ENCODE assay signal across 8 cellular contexts in the genomic region with DNA sequence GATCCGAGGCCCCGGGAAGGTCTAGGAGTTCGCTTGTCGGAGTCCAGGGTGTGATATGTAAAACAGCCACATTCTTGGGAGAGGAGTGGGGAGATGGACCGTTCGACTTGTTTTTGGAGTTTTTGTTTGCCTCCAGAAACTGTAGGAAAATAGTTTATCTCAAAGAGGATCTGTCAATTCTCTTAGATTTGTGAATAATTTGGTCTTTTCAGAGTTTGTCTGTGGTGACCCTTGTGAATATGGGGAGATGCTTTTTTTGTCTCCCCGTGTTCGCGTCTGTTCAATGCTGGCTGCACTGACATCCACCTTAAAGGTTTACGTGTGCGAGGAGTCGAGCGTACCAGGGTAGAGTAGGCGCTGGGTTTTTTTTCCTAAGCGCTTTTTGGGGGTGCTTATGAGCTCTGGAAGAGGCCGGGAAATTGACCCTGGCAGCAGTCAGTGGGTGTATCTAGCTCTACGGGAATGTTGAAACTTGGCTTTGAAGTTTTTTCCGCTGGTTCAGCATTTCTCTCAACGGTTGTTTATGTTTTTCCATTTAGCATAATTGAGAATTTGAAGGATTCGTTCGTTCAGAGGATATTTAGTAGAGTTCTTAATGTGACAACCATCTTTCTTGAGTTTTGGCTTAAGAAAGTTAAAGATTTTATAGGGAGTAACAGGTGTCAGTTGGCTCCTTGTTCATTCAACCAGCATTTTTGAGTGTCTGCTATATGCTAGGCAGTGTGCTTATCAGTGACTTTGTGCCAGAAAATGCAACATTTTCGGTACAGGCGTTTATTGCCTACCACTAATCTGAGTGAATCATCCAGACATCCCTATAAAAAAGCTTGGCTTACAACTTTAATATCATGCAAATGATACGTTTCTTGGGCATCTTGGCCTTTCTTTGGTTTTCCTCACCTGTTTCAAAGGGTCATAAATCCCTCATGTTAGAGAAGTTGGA. TPM values are rescaled to one million over a fixed set of nuclear protein-coding genes. Genes with fewer than 3 reads are reported as not detected.
DNase-seq lines count a peak whose midpoint lies in the region; ATAC-seq, FAIRE-seq and TF ChIP-seq lines count a peak whose summit lies in the region.

No MANE protein-coding gene starts in this region.

- peak; percentile 57 for FAIRE-seq in K562 (lab: Jason Lieb, UNC)

- no peak for TF ChIP-seq POLR2A in K562 (conservative IDR thresholded peaks at IDR 0.05)
- no peak for TF ChIP-seq POLR2A in transverse colon (IDR thresholded peaks at IDR 0.05)

- CTCF ChIA-PET in K562 (lab: Yijun Ruan, JAX; ENCODE audit: low intra/inter-chr PET ratio): no interaction called here

- H3K27me3 ChIP-seq in BE2C (no peaks in the 10 kb centered on the region), HUES64 (ENCODE audit: insufficient read depth, low read length) (no peaks in the 10 kb centered on the region), K562 (ENCODE audit: control insufficient read depth in 2 of 2, insufficient read depth in 2 of 2, low read length in 2 of 2) (no peaks in the 10 kb centered on the region), left lung (no peaks in the 10 kb centered on the region), transverse colon (no peaks in the 10 kb centered on the region)

- H3K9me3 ChIP-seq in BE2C: no peaks in the 10 kb centered on the region
- H3K9me3 ChIP-seq in HUES64 (ENCODE audit: insufficient read depth, low read depth, low read length): no peaks in the 10 kb centered on the region
- H3K9me3 ChIP-seq in K562 (replicated peaks; ENCODE audit: control insufficient read depth, insufficient read depth, low read depth, low read length): no peaks in the 10 kb centered on the region
- H3K9me3 ChIP-seq in left lung: no peaks in the 10 kb centered on the region
- H3K9me3 ChIP-seq in transverse colon: no peaks in the 10 kb centered on the region

- WGBS in HUES64: 13% methylated on average over 24 of the region's 24 CpGs
- 2% methylated on average over 24 of the region's 24 CpGs for WGBS in K562 (ENCODE audit: insufficient coverage, low coverage, missing lambda C conversion rate)
- 0 to 1% methylated on average over 9 to 24 of the region's 24 CpGs for WGBS in transverse colon (ENCODE audit: low coverage in 1 of 2), 2 donors

- H3K79me2 ChIP-seq in K562 (ENCODE audit: control insufficient read depth, insufficient read depth, low read length): peaks cover 60% of the 10 kb centered on the region

- TF ChIP-seq RAD21 in K562 (CRISPR knock-in tag; conservative IDR thresholded peaks at IDR 0.05 in 1 of 2, IDR thresholded peaks at IDR 0.05 in 1 of 2): no peak

- no peak for DNase-seq in BE2C
- DNase-seq in K562 (ENCODE audit: extremely low read depth in 1 of 4, low spot score in 3 of 4): peak in 3 of 4 experiments; percentile 19 to 33 (median 24)
- DNase-seq in left lung: no peak
- no peak for DNase-seq in transverse colon
- no peak for DNase-seq in cortex of kidney (lab: John Stamatoyannopoulos, UW)

- TF ChIP-seq CTCF in BE2C (IDR thresholded peaks at IDR 0.05; ENCODE audit: low read depth, low read length): no peak
- TF ChIP-seq CTCF in K562 (IDR thresholded peaks at IDR 0.05 in 2 of 3, conservative IDR thresholded peaks at IDR 0.05 in 1 of 3; ENCODE audit: insufficient read depth in 2 of 3, low read depth in 1 of 3, low read length in 3 of 3): no peak
- no peak for TF ChIP-seq CTCF in left lung (IDR thresholded peaks at IDR 0.05)
- no peak for TF ChIP-seq CTCF in transverse colon (IDR thresholded peaks at IDR 0.05)

- no TSS peak for BruUV-seq in K562 (replicated peaks; lab: Mats Ljungman, UMichigan)

- in situ Hi-C loops in K562 (cut with MboI): no loop called here
- in situ Hi-C loops in transverse colon (cut with MboI; ENCODE audit: low pct_ligation_motif_present in 1 of 4, low pct_unique_long_range_greater_than_20kb in 1 of 4, low sequenced_read_pairs in 3 of 4): loop anchor here in 2 of 4 donors (10.0 to 25.0 kb wide), 3 partner anchors 156 to 283 kb away; partner anchors contain the start of gene ARHGEF19 (in 1 of the 2)

- ATAC-seq in K562 (peak; percentile 50), left lung (no peak), GM18873 (IDR thresholded peaks at IDR 0.05; ENCODE audit: low FRiP score, unreplicated experiment) (no peak), esophagus mucosa (no peak)

- 0 out of 2 replicates have a peak, but pooled peaks cover 3% of the 10 kb centered on the region for H3K36me3 ChIP-seq in BE2C
- H3K36me3 ChIP-seq in HUES64 (ENCODE audit: insufficient read depth, low read length): peaks cover 7% of the 10 kb centered on the region
- H3K36me3 ChIP-seq in K562 (ENCODE audit: control insufficient read depth, insufficient read depth, low read length): peaks cover 13% of the 10 kb centered on the region; the same call in 2 of the 3 replicates
- H3K36me3 ChIP-seq in left lung: no peaks in the 10 kb centered on the region
- no peaks in the 10 kb centered on the region for H3K36me3 ChIP-seq in transverse colon

- H3K4me1 ChIP-seq in BE2C (no peaks in the 10 kb centered on the region), HUES64 (ENCODE audit: insufficient read depth, low read length) (peaks cover 8% of the 10 kb centered on the region), K562 (replicated peaks in 1 of 2; ENCODE audit: control insufficient read depth in 2 of 2, insufficient read depth in 2 of 2, low read length in 2 of 2) (peaks cover 7 to 14% of the 10 kb centered on the region in 2 experiments; a peak in 3 of 5 replicates), left lung (peaks cover 18 to 88% of the 10 kb centered on the region in 2 donors), transverse colon (peaks cover 14 to 47% (median 30%) of the 10 kb centered on the region in 4 donors)

- H3K9ac ChIP-seq in HUES64 (ENCODE audit: low read depth, low read length) (peak overlapping the region; percentile 92), K562 (ENCODE audit: insufficient read depth in 1 of 2, low read depth in 2 of 2, low read length in 2 of 2) (peak overlapping the region; percentile 88 to 95)

- TF ChIP-seq EP300 in K562 (IDR thresholded peaks at IDR 0.05; ENCODE audit: low read length): no peak
- no peak for TF ChIP-seq EP300 in transverse colon (IDR thresholded peaks at IDR 0.05; ENCODE audit: low read depth)

- intact Hi-C loops in K562 (cut with micrococcal nuclease) (loop anchor here (1.0 to 5.0 kb wide), 3 partner anchors 72 to 286 kb away; partner anchors contain the start of gene NECAP2), left lung (cut with DNase I) (loop anchor here in 1 of 2 donors (10.0 kb wide), 1 partner anchor 293 kb away; the partner anchor contains the start of gene FAM131C), transverse colon (cut with DNase I; ENCODE audit: low total_unique reads) (loop anchor here (10.0 kb wide), 1 partner anchor 293 kb away; the partner anchor contains the start of gene FAM131C)

- POLR2A ChIA-PET in K562 (lab: Yijun Ruan, JAX): interaction anchor here (0.5 to 3.1 kb wide), 17 partner anchors 9 to 258 kb away, joined by 3 to 18 read pairs (median 3); partner anchors contain the start of genes FBXO42 and NECAP2

- H3K4me3 ChIP-seq in BE2C (ENCODE audit: low read depth, low read length) (peak overlapping the region; percentile 90), HUES64 (ENCODE audit: low read length) (peak overlapping the region; percentile 88), K562 (peak overlapping the region; percentile 87), left lung (peak overlapping the region; percentile 76 to 99), transverse colon (peak overlapping the region; percentile 62 to 90 (median 73))

- H3K4me2 ChIP-seq in K562 (ENCODE audit: insufficient read depth, low read length): peak overlapping the region; percentile 83

- H4K20me1 ChIP-seq in K562 (replicated peaks; ENCODE audit: control insufficient read depth, insufficient read depth, low read length): peaks cover 30% of the 10 kb centered on the region

- H3K9me1 ChIP-seq in K562 (ENCODE audit: control insufficient read depth, insufficient read depth, low read length): no peaks in the 10 kb centered on the region

- H3K27ac ChIP-seq in HUES64 (ENCODE audit: low read depth, low read length) (peak overlapping the region; percentile 97), K562 (ENCODE audit: extremely low read depth, low read depth, low read length) (peak overlapping the region; percentile 94), left lung (peak overlapping the region; percentile 96 to 98), transverse colon (peak overlapping the region; percentile 93 to 98 (median 98))

- peak overlapping the region; percentile 87 for H2AFZ ChIP-seq in K562 (ENCODE audit: low read depth, low read length)

RNA-seq across cellular contexts. Expression of gene SZRD1, which starts 1.2 kb away (rescaled TPM):
- 174 TPM for polyA plus RNA-seq in BE2C (2012; ENCODE audit: insufficient read depth, insufficient read length, low read depth)
- polyA plus RNA-seq in HUES64 (2013, experiment 1 of 2): 66.3 TPM
- 65.0 TPM for polyA plus RNA-seq in HUES64 (2013, experiment 2 of 2)
- total RNA-seq in K562 (2011; cell fraction: chromatin; rRNA removed; ENCODE audit: low replicate concordance): 32.7 and 51.8 TPM in 2 replicates
- 40.4 and 41.1 TPM in 2 replicates for total RNA-seq in K562 (2011; cell fraction: nucleolus; rRNA removed)
- 47.8 and 68.1 TPM in 2 replicates for total RNA-seq in K562 (2011; cell fraction: nucleoplasm; rRNA removed)
- 72.9 and 112 TPM in 2 replicates for total RNA-seq in K562 (2014; rRNA removed)
- 48.5 and 53.3 TPM in 2 replicates for total RNA-seq in K562 (2014; rRNA removed; fragmentation: Illumina TruSeq; extraction: Trizol)
- total RNA-seq in K562 (2015; rRNA removed; fragmentation: Illumina TruSeq; extraction: Trizol): 80.1 and 88.3 TPM in 2 replicates
- 145 and 149 TPM in 2 replicates for total RNA-seq in K562 (2021)
- polyA plus RNA-seq in K562 (2011; rRNA removed): 82.5 and 83.2 TPM in 2 replicates
- 119 and 167 TPM in 2 replicates for polyA plus RNA-seq in K562 (2011; cell fraction: cytosol; rRNA removed)
- 47.8 and 62.7 TPM in 2 replicates for polyA plus RNA-seq in K562 (2011; cell fraction: nucleus; rRNA removed)
- polyA plus RNA-seq in K562 (2012): 91.4 and 111 TPM in 2 replicates
- 143 and 171 TPM in 2 replicates for polyA plus RNA-seq in K562 (2014; fragmentation: Illumina TruSeq; extraction: Trizol)
- polyA plus RNA-seq in K562 (2014; fragmentation: Nextera tagmentation; extraction: Ambion mirVana): 1 to 10 TPM; 3.9 to 7.2 TPM
- polyA plus RNA-seq in K562 (2014; rRNA removed): 82.5 and 110 TPM in 2 replicates
- polyA minus RNA-seq in K562 (2011; rRNA and poly(A)+ RNA removed): 36.0 and 46.5 TPM in 2 replicates
- 60.6 and 62.5 TPM in 2 replicates for polyA minus RNA-seq in K562 (2011; cell fraction: cytosol; rRNA and poly(A)+ RNA removed)
- polyA minus RNA-seq in K562 (2011; cell fraction: nucleus; rRNA and poly(A)+ RNA removed): 12.4 and 16.3 TPM in 2 replicates
- 100 to 1,000 TPM; 114 to 134 TPM for total RNA-seq in left lung
- 10 to 100 TPM; 54.6 to 66.8 (median 61.7) TPM for total RNA-seq in transverse colon
- 89.9 TPM for total RNA-seq in esophagus mucosa

RNA-seq across cellular contexts. Expression of gene FBXO42, which starts 16.0 kb away (rescaled TPM):
- polyA plus RNA-seq in BE2C (2012; ENCODE audit: insufficient read depth, insufficient read length, low read depth): 11.8 TPM
- polyA plus RNA-seq in HUES64 (2013, experiment 1 of 2): 12.8 TPM
- polyA plus RNA-seq in HUES64 (2013, experiment 2 of 2): 12.4 TPM
- 67.9 and 105 TPM in 2 replicates for total RNA-seq in K562 (2011; cell fraction: chromatin; rRNA removed; ENCODE audit: low replicate concordance)
- 41.7 and 47.5 TPM in 2 replicates for total RNA-seq in K562 (2011; cell fraction: nucleolus; rRNA removed)
- total RNA-seq in K562 (2011; cell fraction: nucleoplasm; rRNA removed): 69.1 and 89.4 TPM in 2 replicates
- total RNA-seq in K562 (2014; rRNA removed) (11.6 and 13.6 TPM in 2 replicates), K562 (2014; rRNA removed; fragmentation: Illumina TruSeq; extraction: Trizol) (14.6 and 17.4 TPM in 2 replicates), K562 (2015; rRNA removed; fragmentation: Illumina TruSeq; extraction: Trizol) (15.5 and 17.5 TPM in 2 replicates), K562 (2021) (21.2 and 24.1 TPM in 2 replicates), left lung (10 to 100 TPM; 18.8 to 19.5 TPM), transverse colon (10 to 100 TPM; 15.7 to 25.4 (median 18.8) TPM), esophagus mucosa (11.9 TPM)
- polyA plus RNA-seq in K562 (2011; rRNA removed) (23.6 and 37.6 TPM in 2 replicates), K562 (2014; fragmentation: Illumina TruSeq; extraction: Trizol) (20.8 and 24.8 TPM in 2 replicates), K562 (2014; fragmentation: Nextera tagmentation; extraction: Ambion mirVana) (1 to 10 TPM; 7.2 to 8.0 TPM), K562 (2014; rRNA removed) (15.4 and 20.1 TPM in 2 replicates)
- polyA plus RNA-seq in K562 (2011; cell fraction: cytosol; rRNA removed): 26.7 and 30.1 TPM in 2 replicates
- polyA plus RNA-seq in K562 (2011; cell fraction: nucleus; rRNA removed): 48.3 and 53.6 TPM in 2 replicates
- 17.4 and 33.7 TPM in 2 replicates for polyA plus RNA-seq in K562 (2012)
- 31.9 and 41.8 TPM in 2 replicates for polyA minus RNA-seq in K562 (2011; rRNA and poly(A)+ RNA removed)
- 13.6 and 19.1 TPM in 2 replicates for polyA minus RNA-seq in K562 (2011; cell fraction: cytosol; rRNA and poly(A)+ RNA removed)
- 13.2 and 26.5 TPM in 2 replicates for polyA minus RNA-seq in K562 (2011; cell fraction: nucleus; rRNA and poly(A)+ RNA removed)

Comparison
In these comparisons a context has a peak if more than half of its experiments do, and no peak if none do; other contexts are left out.
1. DNase-seq: peak in K562 (3 of 4); none in BE2C (single experiment), left lung (0 of 2), transverse colon (single experiment) and cortex of kidney (single experiment).
2. Peak in every context shown above with its lines, with median percentiles within 50 percentile points of each other: H3K4me3 ChIP-seq and H3K27ac ChIP-seq.